Comparison of ENCODE assay signal across 1 cellular context in the genomic region with DNA sequence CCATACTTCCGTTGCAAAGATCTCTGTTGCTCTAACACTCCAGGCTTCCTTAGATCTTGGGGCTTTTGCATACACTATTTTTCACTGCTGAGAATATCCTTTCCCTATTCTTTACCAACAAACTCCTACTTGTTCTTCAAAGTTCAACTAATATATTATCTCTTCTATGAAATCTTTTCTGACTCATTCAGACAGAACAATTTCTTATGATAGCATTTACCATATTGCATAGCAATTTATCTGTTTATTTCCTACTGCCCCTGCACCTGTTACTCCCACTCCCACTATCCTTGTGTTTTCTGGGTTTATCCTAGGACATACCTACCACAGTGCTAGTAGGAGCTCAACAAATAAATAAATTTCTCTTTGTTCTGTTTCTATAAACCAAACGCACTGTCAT.
TF ChIP-seq lines count a peak whose summit lies in the region.

No MANE protein-coding gene starts in this region.

TF ChIP-seq in SK-N-SH, 30 proteins besides CTCF, POLR2A, EP300 and RAD21 (continued from another document):
- TF ChIP-seq, protein P1, sequence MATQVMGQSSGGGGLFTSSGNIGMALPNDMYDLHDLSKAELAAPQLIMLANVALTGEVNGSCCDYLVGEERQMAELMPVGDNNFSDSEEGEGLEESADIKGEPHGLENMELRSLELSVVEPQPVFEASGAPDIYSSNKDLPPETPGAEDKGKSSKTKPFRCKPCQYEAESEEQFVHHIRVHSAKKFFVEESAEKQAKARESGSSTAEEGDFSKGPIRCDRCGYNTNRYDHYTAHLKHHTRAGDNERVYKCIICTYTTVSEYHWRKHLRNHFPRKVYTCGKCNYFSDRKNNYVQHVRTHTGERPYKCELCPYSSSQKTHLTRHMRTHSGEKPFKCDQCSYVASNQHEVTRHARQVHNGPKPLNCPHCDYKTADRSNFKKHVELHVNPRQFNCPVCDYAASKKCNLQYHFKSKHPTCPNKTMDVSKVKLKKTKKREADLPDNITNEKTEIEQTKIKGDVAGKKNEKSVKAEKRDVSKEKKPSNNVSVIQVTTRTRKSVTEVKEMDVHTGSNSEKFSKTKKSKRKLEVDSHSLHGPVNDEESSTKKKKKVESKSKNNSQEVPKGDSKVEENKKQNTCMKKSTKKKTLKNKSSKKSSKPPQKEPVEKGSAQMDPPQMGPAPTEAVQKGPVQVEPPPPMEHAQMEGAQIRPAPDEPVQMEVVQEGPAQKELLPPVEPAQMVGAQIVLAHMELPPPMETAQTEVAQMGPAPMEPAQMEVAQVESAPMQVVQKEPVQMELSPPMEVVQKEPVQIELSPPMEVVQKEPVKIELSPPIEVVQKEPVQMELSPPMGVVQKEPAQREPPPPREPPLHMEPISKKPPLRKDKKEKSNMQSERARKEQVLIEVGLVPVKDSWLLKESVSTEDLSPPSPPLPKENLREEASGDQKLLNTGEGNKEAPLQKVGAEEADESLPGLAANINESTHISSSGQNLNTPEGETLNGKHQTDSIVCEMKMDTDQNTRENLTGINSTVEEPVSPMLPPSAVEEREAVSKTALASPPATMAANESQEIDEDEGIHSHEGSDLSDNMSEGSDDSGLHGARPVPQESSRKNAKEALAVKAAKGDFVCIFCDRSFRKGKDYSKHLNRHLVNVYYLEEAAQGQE (IDR thresholded peaks at IDR 0.05; ENCODE audit: low read depth, low read length), result no peak
- TF ChIP-seq FOXJ3 (CRISPR knock-in tag; IDR thresholded peaks at IDR 0.05), result no peak
- TF ChIP-seq, protein P2, sequence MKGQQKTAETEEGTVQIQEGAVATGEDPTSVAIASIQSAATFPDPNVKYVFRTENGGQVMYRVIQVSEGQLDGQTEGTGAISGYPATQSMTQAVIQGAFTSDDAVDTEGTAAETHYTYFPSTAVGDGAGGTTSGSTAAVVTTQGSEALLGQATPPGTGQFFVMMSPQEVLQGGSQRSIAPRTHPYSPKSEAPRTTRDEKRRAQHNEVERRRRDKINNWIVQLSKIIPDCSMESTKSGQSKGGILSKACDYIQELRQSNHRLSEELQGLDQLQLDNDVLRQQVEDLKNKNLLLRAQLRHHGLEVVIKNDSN (IDR thresholded peaks at IDR 0.05; ENCODE audit: borderline replicate concordance, low read depth), result no peak
- no peak for TF ChIP-seq TCF12 (IDR thresholded peaks at IDR 0.05)
- no peak for TF ChIP-seq CHD2 (IDR thresholded peaks at IDR 0.05; ENCODE audit: low read length, partially characterized antibody)
- TF ChIP-seq ELF1 (IDR thresholded peaks at IDR 0.05), result no peak
- no peak for TF ChIP-seq FOSL2 (IDR thresholded peaks at IDR 0.05; ENCODE audit: borderline replicate concordance, low read depth)
